Comparison of ENCODE assay signal across 32 cellular contexts in genomic region chr13:78139765-78140164, GRCh38.
"Had no signal": no experiment of that assay in that cellular context is flagged by ENCODE, and none has a peak within 500 bp of the region (broad histone marks: within the 10 kb centered on the region; RNA-seq: fewer than 3 reads in every experiment).

No MANE protein-coding gene starts in this region.

- DNase-seq: activated CD4-positive, alpha-beta T cell treated with anti-CD3 and anti-CD28 coated beads, Interleukin-2, amount 10 ng/mL, durations not matched to agents 24 days and 14 days; activated CD4-positive, alpha-beta T cell treated with anti-CD3 and anti-CD28 coated beads, Interleukin-2, amount 50 U/mL, for 4 hours; activated CD8-positive, alpha-beta T cell treated with anti-CD3 and anti-CD28 coated beads for 36 hours; activated effector memory CD4-positive, alpha-beta T cell treated with anti-CD3 and anti-CD28 coated beads, Interleukin-2, amount 50 U/mL, for 16 hours; activated naive CD4-positive, alpha-beta T cell; activated naive CD4-positive, alpha-beta T cell treated with anti-CD3 and anti-CD28 coated beads, Interleukin-2, amount 50 U/mL, for 16 hours; activated naive CD8-positive, alpha-beta T cell treated with anti-CD3 and anti-CD28 coated beads for 36 hours; activated T-cell treated with anti-CD3 and anti-CD28 coated beads, Interleukin-2, amount 50 U/mL, for 1 hour; activated T-cell treated with anti-CD3 and anti-CD28 coated beads, Interleukin-2, amount 50 U/mL, for 72 hours; amniotic stem cell; aorta; brain microvascular endothelial cell; central memory CD4-positive, alpha-beta T cell; Kasumi-1; KG1; MM.1S; MV-4-11; NCI-H1092; NCI-H1436 treated with DMSO at 0.1 percent for 48 hours; NCI-H1694 treated with DMSO at 0.1 percent for 48 hours; NCI-H2029; NCI-H2171 treated with DMSO at 0.1 percent for 48 hours; NCI-H226; NCI-H524 treated with DMSO at 0.1 percent for 48 hours; NCI-H774; PC-3; Peyer's patch; SIG-M5 had no signal

- H3K27ac Mint-ChIP-seq: activated CD4-positive, alpha-beta T cell treated with anti-CD3 and anti-CD28 coated beads, Interleukin-2, amount 10 ng/mL, durations not matched to agents 24 days and 14 days; activated CD8-positive, alpha-beta T cell treated with anti-CD3 and anti-CD28 coated beads for 36 hours; activated naive CD8-positive, alpha-beta T cell treated with anti-CD3 and anti-CD28 coated beads for 36 hours; activated T-cell treated with anti-CD3 and anti-CD28 coated beads, Interleukin-2, amount 50 U/mL, for 72 hours; activated T-helper 17 cell treated with anti-CD3 and anti-CD28 coated beads, Interleukin-2, amount 50 U/mL, for 72 hours; T-helper 1 cell treated with Interleukin-12 subunit alpha and Interleukin-12 subunit beta and Interleukin-4 antibody, amounts not matched to agents 30 μg/mL and 1 μg/mL, for 36 hours; T-helper 2 cell treated with Interferon-gamma antibody and Interleukin-4, amounts not matched to agents 5 μg/mL and 100 μg/mL, for 36 hours had no signal

- H3K27ac ChIP-seq: brain microvascular endothelial cell, Peyer's patch, RWPE1 had no signal

- H3K36me3 Mint-ChIP-seq: activated naive CD8-positive, alpha-beta T cell treated with anti-CD3 and anti-CD28 coated beads for 36 hours had no signal

- H3K9me3 Mint-ChIP-seq: activated CD4-positive, alpha-beta T cell treated with anti-CD3 and anti-CD28 coated beads, Interleukin-2, amount 10 ng/mL, durations not matched to agents 24 days and 14 days; activated CD8-positive, alpha-beta T cell treated with anti-CD3 and anti-CD28 coated beads for 36 hours; activated naive CD8-positive, alpha-beta T cell treated with anti-CD3 and anti-CD28 coated beads for 36 hours; activated T-cell treated with anti-CD3 and anti-CD28 coated beads, Interleukin-2, amount 50 U/mL, for 72 hours; activated T-helper 17 cell treated with anti-CD3 and anti-CD28 coated beads, Interleukin-2, amount 50 U/mL, for 72 hours; T-helper 1 cell treated with Interleukin-12 subunit alpha and Interleukin-12 subunit beta and Interleukin-4 antibody, amounts not matched to agents 30 μg/mL and 1 μg/mL, for 36 hours; T-helper 2 cell treated with Interferon-gamma antibody and Interleukin-4, amounts not matched to agents 5 μg/mL and 100 μg/mL, for 36 hours had no signal

- H3K27me3 Mint-ChIP-seq: activated CD4-positive, alpha-beta T cell treated with anti-CD3 and anti-CD28 coated beads, Interleukin-2, amount 10 ng/mL, durations not matched to agents 24 days and 14 days; activated naive CD8-positive, alpha-beta T cell treated with anti-CD3 and anti-CD28 coated beads for 36 hours had no signal

- H3K36me3 ChIP-seq: brain microvascular endothelial cell, Peyer's patch had no signal

- H3K4me3 ChIP-seq: Peyer's patch had no signal

- H3K9me3 ChIP-seq: Peyer's patch had no signal

- H3K27me3 ChIP-seq: brain microvascular endothelial cell, Peyer's patch had no signal

- H3K4me3 Mint-ChIP-seq: activated CD4-positive, alpha-beta T cell treated with anti-CD3 and anti-CD28 coated beads, Interleukin-2, amount 10 ng/mL, durations not matched to agents 24 days and 14 days; activated CD8-positive, alpha-beta T cell treated with anti-CD3 and anti-CD28 coated beads for 36 hours; activated naive CD8-positive, alpha-beta T cell treated with anti-CD3 and anti-CD28 coated beads for 36 hours; activated T-cell treated with anti-CD3 and anti-CD28 coated beads, Interleukin-2, amount 50 U/mL, for 72 hours; activated T-helper 17 cell treated with anti-CD3 and anti-CD28 coated beads, Interleukin-2, amount 50 U/mL, for 72 hours; T-helper 1 cell treated with Interleukin-12 subunit alpha and Interleukin-12 subunit beta and Interleukin-4 antibody, amounts not matched to agents 30 μg/mL and 1 μg/mL, for 36 hours; T-helper 2 cell treated with Interferon-gamma antibody and Interleukin-4, amounts not matched to agents 5 μg/mL and 100 μg/mL, for 36 hours had no signal

- H3K4me1 ChIP-seq: Peyer's patch had no signal
